8 cellular contexts compared by ENCODE assay signal in the genomic region with DNA sequence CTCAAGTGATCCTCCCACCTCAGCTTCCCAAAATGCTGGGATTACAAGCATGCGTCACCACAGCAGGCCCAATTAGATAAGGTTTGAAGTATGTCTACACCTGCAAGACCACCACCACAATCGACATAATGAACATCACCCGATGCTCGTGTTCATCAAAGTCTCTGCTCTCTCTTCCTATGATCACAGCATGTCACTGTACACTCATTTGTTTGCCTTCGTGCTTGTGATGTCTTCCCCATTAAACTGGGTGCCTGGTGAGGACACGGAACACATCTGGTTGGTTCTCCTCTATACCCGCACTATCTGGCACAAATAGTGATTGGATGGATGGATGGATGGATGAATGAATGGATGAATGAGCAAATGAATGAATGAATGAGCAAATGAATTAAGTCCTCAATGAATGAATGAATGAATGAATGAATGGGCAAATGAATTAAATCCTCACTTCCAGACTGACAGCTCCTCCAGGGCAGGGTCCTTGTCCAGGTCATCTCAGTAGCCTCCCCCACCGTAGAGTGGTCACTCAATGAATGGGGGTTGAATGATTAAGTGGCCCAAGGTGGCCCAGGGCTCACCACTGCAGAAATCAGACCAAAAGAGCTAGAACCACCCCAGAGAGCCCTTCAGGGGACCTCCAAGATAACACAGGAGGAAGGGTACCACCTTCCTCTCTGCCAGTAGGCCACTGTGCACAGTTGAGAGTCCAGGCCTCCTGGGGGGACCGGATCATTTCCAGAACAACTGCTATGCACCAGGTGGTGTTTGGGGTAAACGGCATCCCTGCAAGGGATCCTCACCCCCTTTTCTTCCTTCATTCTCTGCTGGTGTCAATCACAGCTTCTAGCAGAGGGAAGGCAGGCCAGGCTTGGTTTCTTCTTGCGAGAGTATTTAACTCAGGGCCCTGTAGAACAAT. TPM values are rescaled to one million over a fixed set of nuclear protein-coding genes. Genes with fewer than 3 reads are reported as not detected.
DNase-seq lines count a peak whose midpoint lies in the region; ATAC-seq and TF ChIP-seq lines count a peak whose summit lies in the region.

No MANE protein-coding gene starts in this region.

- intact Hi-C loops in left ventricle myocardium inferior (cut with micrococcal nuclease): no loop called here

- H3K4me1 ChIP-seq in Loucy (ENCODE audit: insufficient read depth, low read length, poor library complexity, severe bottlenecking) (peaks cover 7% of the 10 kb centered on the region), left ventricle myocardium inferior (peaks cover 42% of the 10 kb centered on the region)

- peaks cover 49% of the 10 kb centered on the region for H4K20me1 ChIP-seq in Loucy (ENCODE audit: insufficient read depth, low read length, poor library complexity, severe bottlenecking)

- H3K27ac Mint-ChIP-seq in activated T-cell treated with anti-CD3 and anti-CD28 coated beads, Interleukin-2, amount 50 U/mL, for 72 hours: peak overlapping the region; percentile 78
- H3K27ac Mint-ChIP-seq in stimulated activated naive CD8-positive, alpha-beta T cell treated with anti-CD3 and anti-CD28 coated beads, Interleukin-15, Interleukin-2, amounts not matched to agents 100 ng/mL and 50 ng/mL, for 24 hours: peak overlapping the region; percentile 95

- no peak for ATAC-seq in activated T-cell treated with anti-CD3 and anti-CD28 coated beads, Interleukin-2, amount 50 U/mL, for 72 hours (replicated peaks in 1 of 2)
- ATAC-seq in HG02852 (IDR thresholded peaks at IDR 0.05; ENCODE audit: unreplicated experiment) (no peak), HG03442 (IDR thresholded peaks at IDR 0.05; ENCODE audit: unreplicated experiment) (no peak), GM19324 (IDR thresholded peaks at IDR 0.05; ENCODE audit: low FRiP score, unreplicated experiment) (no peak)

- peaks cover 25% of the 10 kb centered on the region for H3F3A ChIP-seq in Loucy (ENCODE audit: low read depth)

- H3K9me3 Mint-ChIP-seq in activated T-cell treated with anti-CD3 and anti-CD28 coated beads, Interleukin-2, amount 50 U/mL, for 72 hours: no peaks in the 10 kb centered on the region
- H3K9me3 Mint-ChIP-seq in stimulated activated naive CD8-positive, alpha-beta T cell treated with anti-CD3 and anti-CD28 coated beads, Interleukin-15, Interleukin-2, amounts not matched to agents 100 ng/mL and 50 ng/mL, for 24 hours: no peaks in the 10 kb centered on the region

- H3K36me3 Mint-ChIP-seq in activated T-cell treated with anti-CD3 and anti-CD28 coated beads, Interleukin-2, amount 50 U/mL, for 72 hours (ENCODE audit: insufficient read depth in 2 of 2): peaks cover 27 to 36% of the 10 kb centered on the region in 2 donors
- H3K36me3 Mint-ChIP-seq in stimulated activated naive CD8-positive, alpha-beta T cell treated with anti-CD3 and anti-CD28 coated beads, Interleukin-15, Interleukin-2, amounts not matched to agents 100 ng/mL and 50 ng/mL, for 24 hours (ENCODE audit: low read depth): peaks cover 58% of the 10 kb centered on the region

- peaks cover 56% of the 10 kb centered on the region for H3K79me2 ChIP-seq in Loucy (ENCODE audit: insufficient read depth, low read length)

- peak overlapping the region; percentile 92 to 95 for H3K4me3 Mint-ChIP-seq in activated T-cell treated with anti-CD3 and anti-CD28 coated beads, Interleukin-2, amount 50 U/mL, for 72 hours
- peak overlapping the region; percentile 99 for H3K4me3 Mint-ChIP-seq in stimulated activated naive CD8-positive, alpha-beta T cell treated with anti-CD3 and anti-CD28 coated beads, Interleukin-15, Interleukin-2, amounts not matched to agents 100 ng/mL and 50 ng/mL, for 24 hours

- no peak for TF ChIP-seq CTCF in Loucy (conservative IDR thresholded peaks at IDR 0.05; ENCODE audit: low read length)
- TF ChIP-seq CTCF in left ventricle myocardium inferior (IDR thresholded peaks at IDR 0.05; ENCODE audit: borderline replicate concordance): no peak

- H3K27me3 ChIP-seq in Loucy (ENCODE audit: insufficient read depth, low read length, poor library complexity, severe bottlenecking) (peaks cover 22% of the 10 kb centered on the region), left ventricle myocardium inferior (ENCODE audit: low read depth) (no peaks in the 10 kb centered on the region)

- H3K4me1 Mint-ChIP-seq in activated T-cell treated with anti-CD3 and anti-CD28 coated beads, Interleukin-2, amount 50 U/mL, for 72 hours (ENCODE audit: low read depth): peaks cover 38% of the 10 kb centered on the region
- peaks cover 42% of the 10 kb centered on the region for H3K4me1 Mint-ChIP-seq in stimulated activated naive CD8-positive, alpha-beta T cell treated with anti-CD3 and anti-CD28 coated beads, Interleukin-15, Interleukin-2, amounts not matched to agents 100 ng/mL and 50 ng/mL, for 24 hours (ENCODE audit: low read depth)

- peak overlapping the region; percentile 96 for H3K9ac ChIP-seq in Loucy (ENCODE audit: low read depth, low read length, poor library complexity, severe bottlenecking)

- H3K4me3 ChIP-seq in Loucy (ENCODE audit: low read length, poor library complexity, severe bottlenecking) (peak overlapping the region; percentile 98), left ventricle myocardium inferior (peak overlapping the region; percentile 98)

- no peaks in the 10 kb centered on the region for H3K27me3 Mint-ChIP-seq in activated T-cell treated with anti-CD3 and anti-CD28 coated beads, Interleukin-2, amount 50 U/mL, for 72 hours (ENCODE audit: low read depth)
- H3K27me3 Mint-ChIP-seq in stimulated activated naive CD8-positive, alpha-beta T cell treated with anti-CD3 and anti-CD28 coated beads, Interleukin-15, Interleukin-2, amounts not matched to agents 100 ng/mL and 50 ng/mL, for 24 hours: no peaks in the 10 kb centered on the region

- peak overlapping the region; percentile 84 for H3K4me2 ChIP-seq in Loucy (ENCODE audit: low read depth, low read length, poor library complexity, severe bottlenecking)

- H3K9me2 ChIP-seq in Loucy (replicated peaks; ENCODE audit: low read depth, low read length): no peaks in the 10 kb centered on the region

- peaks cover 53% of the 10 kb centered on the region for H3K36me3 ChIP-seq in Loucy (ENCODE audit: insufficient read depth, low read length)
- peaks cover 53% of the 10 kb centered on the region for H3K36me3 ChIP-seq in left ventricle myocardium inferior

- H3K9me3 ChIP-seq in Loucy (ENCODE audit: insufficient read depth, low read depth, low read length) (no peaks in the 10 kb centered on the region; the same call in 1 of the 2 replicates), left ventricle myocardium inferior (replicated peaks) (no peaks in the 10 kb centered on the region)

- peak overlapping the region; percentile 100 for H3K27ac ChIP-seq in left ventricle myocardium inferior (replicated peaks)

- no peak overlapping the region for H2AFZ ChIP-seq in Loucy (ENCODE audit: low read length)

- DNase-seq in ELR (ENCODE audit: low read depth): peak; percentile 52
- peak in 1 of 2 donors; percentile 21 for DNase-seq in activated T-cell treated with anti-CD3 and anti-CD28 coated beads, Interleukin-2, amount 50 U/mL, for 72 hours
- no peak for DNase-seq in left ventricle myocardium inferior

RNA-seq across cellular contexts. Expression of gene ACTB, which starts 4.9 kb away (rescaled TPM):
- total RNA-seq in activated T-cell treated with anti-CD3 and anti-CD28 coated beads, Interleukin-2, amount 50 U/mL, for 72 hours: 1,000 to 10,000 TPM; 4,284 to 5,173 TPM
- total RNA-seq in left ventricle myocardium inferior: 633 TPM

RNA-seq across cellular contexts. Expression of gene FBXL18, which starts 11.9 kb away (rescaled TPM):
- total RNA-seq in activated T-cell treated with anti-CD3 and anti-CD28 coated beads, Interleukin-2, amount 50 U/mL, for 72 hours: 10 to 100 TPM in 1 of 2 donors, 1 to 10 TPM in 1; 10.0 to 12.3 TPM
- 6.2 TPM for total RNA-seq in left ventricle myocardium inferior
